ENCODE assay signal across 13 cellular contexts in the genomic region with DNA sequence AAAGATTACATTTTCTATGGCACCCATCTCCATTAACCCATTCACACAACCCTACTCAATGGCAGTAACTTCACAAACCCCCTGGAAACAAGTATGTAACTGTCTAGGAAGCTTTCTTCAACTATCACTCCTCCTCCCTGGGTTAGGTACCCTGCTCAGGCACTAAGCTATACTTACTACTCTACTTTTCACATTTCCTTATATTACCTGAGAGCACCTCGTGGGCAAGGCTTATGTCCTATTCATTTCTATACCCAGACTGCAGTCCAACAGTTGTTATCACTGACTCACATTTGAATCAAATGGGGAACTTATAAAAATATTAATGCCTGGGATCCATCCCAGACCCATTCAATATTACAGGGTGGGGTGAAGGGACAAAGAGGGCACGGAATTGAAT. TPM values are rescaled to one million over a fixed set of nuclear protein-coding genes. Genes with fewer than 3 reads are reported as not detected.
DNase-seq lines count a peak whose midpoint lies in the region; ATAC-seq and TF ChIP-seq lines count a peak whose summit lies in the region.
"Had no signal": no experiment of that assay in that cellular context is flagged by ENCODE, and none has a peak within 500 bp of the region (broad histone marks: within the 10 kb centered on the region; RNA-seq: fewer than 3 reads in every experiment).

No MANE protein-coding gene starts in this region.

- H3K27me3 ChIP-seq in suprapubic skin = no peaks in the 10 kb centered on the region

- no peaks in the 10 kb centered on the region for H3K9me3 Mint-ChIP-seq in WTC11
- no peaks in the 10 kb centered on the region for H3K9me3 Mint-ChIP-seq in activated T-helper 17 cell treated with anti-CD3 and anti-CD28 coated beads, Interleukin-2, amount 50 U/mL, for 72 hours

- peaks cover 27% of the 10 kb centered on the region for H3K36me3 Mint-ChIP-seq in WTC11
- no peaks in the 10 kb centered on the region for H3K36me3 Mint-ChIP-seq in activated T-helper 17 cell treated with anti-CD3 and anti-CD28 coated beads, Interleukin-2, amount 50 U/mL, for 72 hours (ENCODE audit: low read depth)

- peaks cover 36% of the 10 kb centered on the region for H3K4me1 ChIP-seq in suprapubic skin

- peak overlapping the region; percentile 8 for H3K4me3 ChIP-seq in iPS-11a (ENCODE audit: low read depth, low read length)
- peak overlapping the region; percentile 85 for H3K4me3 ChIP-seq in suprapubic skin

- DNase-seq in HT-29 (ENCODE audit: low spot score) (peak; percentile 42), WTC11 (ENCODE audit: low spot score) (no peak), suprapubic skin (ENCODE audit: low spot score in 2 of 2) (no peak), A172 (ENCODE audit: low spot score) (no peak), NCI-H1694 treated with DMSO at 0.1 percent for 48 hours (lab: John Stamatoyannopoulos, UW) (no peak)
- DNase-seq: anterior cingulate cortex, NCI-H1436 treated with DMSO at 0.1 percent for 48 hours, NCI-H748 treated with DMSO at 0.1 percent for 48 hours, SK-N-SH, WERI-Rb-1 had no signal

- no peak overlapping the region for H3K27ac ChIP-seq in suprapubic skin
- H3K27ac ChIP-seq: WERI-Rb-1 had no signal

- no peaks in the 10 kb centered on the region for H3K27me3 Mint-ChIP-seq in WTC11 (ENCODE audit: low read depth)
- peaks cover 35% of the 10 kb centered on the region for H3K27me3 Mint-ChIP-seq in activated T-helper 17 cell treated with anti-CD3 and anti-CD28 coated beads, Interleukin-2, amount 50 U/mL, for 72 hours

- no peak for TF ChIP-seq EP300 in suprapubic skin (IDR thresholded peaks at IDR 0.05)

- ATAC-seq in WTC11 (no peak), HG03139 (IDR thresholded peaks at IDR 0.05; ENCODE audit: unreplicated experiment) (no peak)
- no peak for ATAC-seq in activated T-helper 17 cell treated with anti-CD3 and anti-CD28 coated beads, Interleukin-2, amount 50 U/mL, for 72 hours (replicated peaks)

- H3K4me3 Mint-ChIP-seq in WTC11 = peak overlapping the region; percentile 95
- no peak overlapping the region for H3K4me3 Mint-ChIP-seq in activated T-helper 17 cell treated with anti-CD3 and anti-CD28 coated beads, Interleukin-2, amount 50 U/mL, for 72 hours

- POLR2A ChIA-PET in WTC11 (lab: Charles Lee) = no interaction called here

- peak overlapping the region; percentile 12 for H3K27ac Mint-ChIP-seq in WTC11
- no peak overlapping the region for H3K27ac Mint-ChIP-seq in activated T-helper 17 cell treated with anti-CD3 and anti-CD28 coated beads, Interleukin-2, amount 50 U/mL, for 72 hours

- no peak for TF ChIP-seq CTCF in WTC11 (IDR thresholded peaks at IDR 0.05)
- no peak for TF ChIP-seq CTCF in suprapubic skin (IDR thresholded peaks at IDR 0.05)

- no peak for TF ChIP-seq POLR2A in suprapubic skin (IDR thresholded peaks at IDR 0.05)

- CTCF ChIA-PET in WTC11 (lab: Charles Lee) = no interaction called here

- H3K9me3 ChIP-seq in suprapubic skin = no peaks in the 10 kb centered on the region
- H3K9me3 ChIP-seq: SK-N-SH had no signal

- no peaks in the 10 kb centered on the region for H3K36me3 ChIP-seq in suprapubic skin

- WGBS in suprapubic skin = 49% methylated on average over 2 of the region's 2 CpGs

- H3K4me1 Mint-ChIP-seq in WTC11 = peaks cover 55% of the 10 kb centered on the region
- H3K4me1 Mint-ChIP-seq in activated T-helper 17 cell treated with anti-CD3 and anti-CD28 coated beads, Interleukin-2, amount 50 U/mL, for 72 hours = no peaks in the 10 kb centered on the region

TF ChIP-seq in WTC11, 78 proteins besides CTCF, POLR2A, EP300 and RAD21:
- TF ChIP-seq, protein P1, sequence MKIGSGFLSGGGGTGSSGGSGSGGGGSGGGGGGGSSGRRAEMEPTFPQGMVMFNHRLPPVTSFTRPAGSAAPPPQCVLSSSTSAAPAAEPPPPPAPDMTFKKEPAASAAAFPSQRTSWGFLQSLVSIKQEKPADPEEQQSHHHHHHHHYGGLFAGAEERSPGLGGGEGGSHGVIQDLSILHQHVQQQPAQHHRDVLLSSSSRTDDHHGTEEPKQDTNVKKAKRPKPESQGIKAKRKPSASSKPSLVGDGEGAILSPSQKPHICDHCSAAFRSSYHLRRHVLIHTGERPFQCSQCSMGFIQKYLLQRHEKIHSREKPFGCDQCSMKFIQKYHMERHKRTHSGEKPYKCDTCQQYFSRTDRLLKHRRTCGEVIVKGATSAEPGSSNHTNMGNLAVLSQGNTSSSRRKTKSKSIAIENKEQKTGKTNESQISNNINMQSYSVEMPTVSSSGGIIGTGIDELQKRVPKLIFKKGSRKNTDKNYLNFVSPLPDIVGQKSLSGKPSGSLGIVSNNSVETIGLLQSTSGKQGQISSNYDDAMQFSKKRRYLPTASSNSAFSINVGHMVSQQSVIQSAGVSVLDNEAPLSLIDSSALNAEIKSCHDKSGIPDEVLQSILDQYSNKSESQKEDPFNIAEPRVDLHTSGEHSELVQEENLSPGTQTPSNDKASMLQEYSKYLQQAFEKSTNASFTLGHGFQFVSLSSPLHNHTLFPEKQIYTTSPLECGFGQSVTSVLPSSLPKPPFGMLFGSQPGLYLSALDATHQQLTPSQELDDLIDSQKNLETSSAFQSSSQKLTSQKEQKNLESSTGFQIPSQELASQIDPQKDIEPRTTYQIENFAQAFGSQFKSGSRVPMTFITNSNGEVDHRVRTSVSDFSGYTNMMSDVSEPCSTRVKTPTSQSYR (CRISPR knock-in tag; IDR thresholded peaks at IDR 0.05) = no peak
- no peak for TF ChIP-seq CBFB (CRISPR knock-in tag; IDR thresholded peaks at IDR 0.05; ENCODE audit: low read depth)
- no peak for TF ChIP-seq JUN (CRISPR knock-in tag; IDR thresholded peaks at IDR 0.05)

RNA-seq across cellular contexts. Expression of a gene that starts 4.6 kb away (rescaled TPM):
- 255 and 306 TPM in 2 replicates for total RNA-seq in HT-29 (2014; rRNA removed; shearing (Covaris generic))
- total RNA-seq in WTC11 (2021) = 397 to 512 TPM (median 493 TPM) in 3 replicates
- 100 to 1,000 TPM in 1 of 4 donors, 10 to 100 TPM in 3; 57.5 to 109 (median 63.0) TPM for total RNA-seq in suprapubic skin
- total RNA-seq in A172 (2014; rRNA removed; shearing (Covaris generic)) = 63.2 and 75.2 TPM in 2 replicates
- 1 to 10 TPM; 1.2 to 5.6 TPM for total RNA-seq in activated T-helper 17 cell treated with anti-CD3 and anti-CD28 coated beads, Interleukin-2, amount 50 U/mL, for 72 hours
